ENCODE assay signal across 16 cellular contexts in the genomic region with DNA sequence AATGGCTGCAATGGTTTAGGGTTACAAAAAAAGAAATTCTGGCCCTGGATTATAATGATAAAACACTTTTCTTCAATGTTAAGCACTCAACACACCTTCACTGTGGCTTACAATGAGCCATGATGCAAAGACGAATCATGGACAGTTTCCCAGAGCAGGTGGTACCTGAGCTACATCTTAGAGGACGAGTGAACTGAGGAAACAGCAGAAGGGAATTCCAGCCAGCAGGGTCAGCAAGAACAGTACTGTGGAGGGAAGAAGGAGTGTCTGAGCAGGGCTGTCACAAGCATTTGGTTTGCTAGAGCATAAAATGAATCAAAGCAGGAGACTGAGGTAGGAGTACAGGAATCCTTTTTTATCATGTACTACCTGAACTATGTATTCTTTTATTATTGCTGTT.
DNase-seq lines count a peak whose midpoint lies in the region; ATAC-seq, FAIRE-seq and TF ChIP-seq lines count a peak whose summit lies in the region.
"Had no signal": no experiment of that assay in that cellular context is flagged by ENCODE, and none has a peak within 500 bp of the region (broad histone marks: within the 10 kb centered on the region; RNA-seq: fewer than 3 reads in every experiment).

No MANE protein-coding gene starts in this region.

- no peaks in the 10 kb centered on the region for H3K36me3 Mint-ChIP-seq in naive thymus-derived CD8-positive, alpha-beta T cell
- H3K36me3 Mint-ChIP-seq: CD4-positive, alpha-beta memory T cell had no signal

- no peaks in the 10 kb centered on the region for H3K27me3 ChIP-seq in BLaER1 treated with 17β-estradiol and CSF1 and Interleukin-3, amounts not matched to agents 10 nM and 100 nM
- no peaks in the 10 kb centered on the region for H3K27me3 ChIP-seq in HL-60 (ENCODE audit: insufficient read depth, poor library complexity, severe bottlenecking)
- no peaks in the 10 kb centered on the region for H3K27me3 ChIP-seq in bronchial epithelial cell (ENCODE audit: control insufficient read depth, insufficient read depth, low read length)
- H3K27me3 ChIP-seq in smooth muscle cell (ENCODE audit: low read depth): no peaks in the 10 kb centered on the region

- no peaks in the 10 kb centered on the region for H3K36me3 ChIP-seq in BLaER1 treated with 17β-estradiol and CSF1 and Interleukin-3, amounts not matched to agents 10 nM and 100 nM
- H3K36me3 ChIP-seq in bronchial epithelial cell (ENCODE audit: control insufficient read depth, insufficient read depth, low read length) (no peaks in the 10 kb centered on the region), smooth muscle cell (ENCODE audit: low read depth) (no peaks in the 10 kb centered on the region)

- no peak overlapping the region for H3K4me3 Mint-ChIP-seq in naive thymus-derived CD8-positive, alpha-beta T cell
- H3K4me3 Mint-ChIP-seq: CD4-positive, alpha-beta memory T cell; H9 had no signal

- no peak for ATAC-seq in naive thymus-derived CD8-positive, alpha-beta T cell

- H3K4me1 Mint-ChIP-seq in naive thymus-derived CD8-positive, alpha-beta T cell: no peaks in the 10 kb centered on the region
- H3K4me1 Mint-ChIP-seq: CD4-positive, alpha-beta memory T cell; H9 had no signal

- H3K9me3 ChIP-seq in BLaER1 treated with 17β-estradiol and CSF1 and Interleukin-3, amounts not matched to agents 10 nM and 100 nM (replicated peaks in 1 of 11): no peaks in the 10 kb centered on the region
- no peaks in the 10 kb centered on the region for H3K9me3 ChIP-seq in smooth muscle cell (replicated peaks; ENCODE audit: low read depth)

- H3K4me3 ChIP-seq in BLaER1 treated with 17β-estradiol and CSF1 and Interleukin-3, amounts not matched to agents 10 nM and 100 nM: no peak overlapping the region
- no peak overlapping the region for H3K4me3 ChIP-seq in HL-60 (replicated peaks; ENCODE audit: insufficient read depth, low read length)
- H3K4me3 ChIP-seq in bronchial epithelial cell (ENCODE audit: low read depth, low read length): no peak overlapping the region
- no peak overlapping the region for H3K4me3 ChIP-seq in smooth muscle cell

- H3K4me2 ChIP-seq in BLaER1 treated with 17β-estradiol and CSF1 and Interleukin-3, amounts not matched to agents 10 nM and 100 nM: peak overlapping the region in 10 of 11 experiments; percentile 13 to 47 (median 29); a peak in 13 of 22 replicates
- H3K4me2 ChIP-seq in smooth muscle cell: no peak overlapping the region

- H3K27me3 Mint-ChIP-seq in naive thymus-derived CD8-positive, alpha-beta T cell: peaks cover 0 to 6% (median 0%) of the 10 kb centered on the region in 5 donors

- H3K9me3 Mint-ChIP-seq in naive thymus-derived CD8-positive, alpha-beta T cell: peaks cover 0 to 8% (median 2%) of the 10 kb centered on the region in 9 donors

- no peak overlapping the region for H2AFZ ChIP-seq in smooth muscle cell (ENCODE audit: low read depth)

- DNase-seq in HL-60 (ENCODE audit: low read depth in 1 of 2, low spot score in 1 of 2): no peak
- peak; percentile 8 for DNase-seq in bronchial epithelial cell (ENCODE audit: low read depth)
- DNase-seq in smooth muscle cell (lab: John Stamatoyannopoulos, UW; ENCODE audit: unreplicated experiment): no peak
- DNase-seq in naive thymus-derived CD8-positive, alpha-beta T cell: no peak
- DNase-seq in DMS153 (lab: John Stamatoyannopoulos, UW): no peak
- no peak for DNase-seq in GM13976 (ENCODE audit: low spot score)
- DNase-seq: ACHN; CD4-positive, alpha-beta memory T cell; DMS79 treated with DMSO at 0.1 percent for 48 hours; EL; GOT3; H9 had no signal

- peaks cover 0 to 27% (median 19%) of the 10 kb centered on the region in 10 experiments; a peak in 16 of 20 replicates for H3K4me1 ChIP-seq in BLaER1 treated with 17β-estradiol and CSF1 and Interleukin-3, amounts not matched to agents 10 nM and 100 nM
- no peaks in the 10 kb centered on the region for H3K4me1 ChIP-seq in smooth muscle cell (ENCODE audit: low read depth)

- H4K20me1 ChIP-seq in BLaER1 treated with 17β-estradiol and CSF1 and Interleukin-3, amounts not matched to agents 10 nM and 100 nM: no peaks in the 10 kb centered on the region
- no peaks in the 10 kb centered on the region for H4K20me1 ChIP-seq in smooth muscle cell (ENCODE audit: low read depth)

- in situ Hi-C loops in GM13976 (cut with MboI; ENCODE audit: low sequenced_read_pairs, unreplicated experiment): no loop called here

- TF ChIP-seq CTCF in HL-60 (IDR thresholded peaks at IDR 0.05; ENCODE audit: insufficient read depth, low read length) (no peak), bronchial epithelial cell (IDR thresholded peaks at IDR 0.05; ENCODE audit: insufficient read depth, low read length, severe bottlenecking) (no peak), smooth muscle cell (IDR thresholded peaks at IDR 0.05; ENCODE audit: borderline replicate concordance, insufficient read depth, poor library complexity, severe bottlenecking) (peak; percentile 6), GM13976 (IDR thresholded peaks at IDR 0.05; ENCODE audit: borderline replicate concordance, control extremely low read depth, extremely low read depth, insufficient read depth, missing control alignments) (no peak)

- no peak overlapping the region for H3K27ac ChIP-seq in BLaER1 treated with 17β-estradiol and CSF1 and Interleukin-3, amounts not matched to agents 10 nM and 100 nM
- H3K27ac ChIP-seq in HL-60 (replicated peaks) (peak overlapping the region; percentile 73), smooth muscle cell (ENCODE audit: low read depth) (no peak overlapping the region)
- H3K27ac ChIP-seq: C4-2B had no signal

- 72% methylated on average over 2 of the region's 2 CpGs for WGBS in smooth muscle cell (ENCODE audit: low lambda C conversion rate)

- H3K79me2 ChIP-seq in smooth muscle cell (ENCODE audit: low read depth): no peaks in the 10 kb centered on the region

- no peak for FAIRE-seq in bronchial epithelial cell (lab: Jason Lieb, UNC)
- FAIRE-seq: G401.6, GM12891 had no signal

- H3F3A ChIP-seq in smooth muscle cell (ENCODE audit: low read depth): no peaks in the 10 kb centered on the region

- POLR2A ChIA-PET in naive thymus-derived CD8-positive, alpha-beta T cell (lab: Charles Lee): no interaction called here

- no peak overlapping the region for H3K9ac ChIP-seq in BLaER1 treated with 17β-estradiol and CSF1 and Interleukin-3, amounts not matched to agents 10 nM and 100 nM
- no peak overlapping the region for H3K9ac ChIP-seq in smooth muscle cell (ENCODE audit: low read depth)

- H3K27ac Mint-ChIP-seq in naive thymus-derived CD8-positive, alpha-beta T cell: no peak overlapping the region
- H3K27ac Mint-ChIP-seq: CD4-positive, alpha-beta memory T cell; H9 had no signal
